12 cellular contexts compared by ENCODE assay signal in the genomic region with DNA sequence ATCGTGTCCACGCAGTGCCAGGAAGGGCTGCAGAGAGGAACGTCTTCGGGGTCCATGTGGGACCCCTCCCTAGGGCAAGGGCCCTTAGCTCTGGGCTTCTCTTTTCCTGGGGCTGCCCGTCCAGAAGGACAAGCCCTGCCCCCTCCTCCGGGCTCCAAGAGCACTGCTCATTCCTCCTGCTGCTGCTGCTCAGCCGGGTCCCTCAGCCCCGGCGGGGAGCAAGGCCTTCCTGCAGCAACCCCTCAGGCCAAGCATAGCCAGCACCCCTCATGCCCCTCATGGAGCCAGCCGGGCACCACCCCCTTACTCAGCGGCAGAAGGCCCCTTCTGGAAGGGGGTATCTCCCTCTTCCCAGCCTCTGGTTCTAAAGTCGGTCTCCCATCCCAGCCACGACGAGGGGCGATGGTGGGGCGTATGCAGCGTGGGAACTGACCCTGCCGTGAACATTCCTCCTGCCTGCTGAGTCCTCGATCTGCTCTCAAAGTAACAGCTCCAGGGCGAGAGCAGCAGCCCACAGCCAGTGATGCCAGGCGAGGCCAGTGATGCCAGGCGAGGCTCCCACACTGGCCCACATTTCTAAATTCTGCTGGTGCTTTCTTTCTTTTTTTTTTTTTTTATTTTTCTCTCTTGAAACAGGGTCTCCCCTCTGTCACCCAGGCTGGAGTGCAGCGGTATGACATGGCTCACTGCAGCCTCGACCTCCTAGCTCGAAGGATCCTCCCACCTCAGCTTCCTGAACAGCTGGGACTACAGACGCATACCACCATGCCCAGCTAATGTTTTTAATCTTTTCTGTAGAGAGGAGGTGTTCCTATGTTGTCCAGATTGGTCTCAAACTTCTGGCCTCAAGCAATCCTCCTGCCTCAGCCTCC.
DNase-seq lines count a peak whose midpoint lies in the region; TF ChIP-seq lines count a peak whose summit lies in the region.
"Had no signal": no experiment of that assay in that cellular context is flagged by ENCODE, and none has a peak within 500 bp of the region (broad histone marks: within the 10 kb centered on the region; RNA-seq: fewer than 3 reads in every experiment).

No MANE protein-coding gene starts in this region.

- H3K4me3 ChIP-seq in Peyer's patch (peak overlapping the region in 2 of 4 donors; percentile 1 to 13), left ventricle myocardium inferior (peak overlapping the region; percentile 44), rectal smooth muscle tissue (ENCODE audit: low read length) (peak overlapping the region; percentile 35), prostate gland (no peak overlapping the region)

- H3K27ac Mint-ChIP-seq in MCF 10A (ENCODE audit: low read depth, unreplicated experiment): no peak overlapping the region

- 86% methylated on average over 26 of the region's 26 CpGs for WGBS in prostate gland

- intact Hi-C loops in left ventricle myocardium inferior (cut with micrococcal nuclease) (no loop called here), MCF 10A (cut with micrococcal nuclease) (no loop called here), prostate gland (cut with DNase I) (no loop called here)

- no peaks in the 10 kb centered on the region for H3K36me3 Mint-ChIP-seq in MCF 10A (ENCODE audit: insufficient read depth, unreplicated experiment)

- no peak overlapping the region for H3K9ac ChIP-seq in rectal smooth muscle tissue (ENCODE audit: low read length)

- no peaks in the 10 kb centered on the region for H3K9me3 Mint-ChIP-seq in MCF 10A (ENCODE audit: unreplicated experiment)

- no peaks in the 10 kb centered on the region for H3K27me3 ChIP-seq in Peyer's patch
- no peaks in the 10 kb centered on the region for H3K27me3 ChIP-seq in left ventricle myocardium inferior (ENCODE audit: low read depth)
- H3K27me3 ChIP-seq in rectal smooth muscle tissue (ENCODE audit: control insufficient read depth, insufficient read depth, low read length): no peaks in the 10 kb centered on the region
- H3K27me3 ChIP-seq in prostate gland (replicated peaks; ENCODE audit: insufficient read depth): no peaks in the 10 kb centered on the region

- POLR2A ChIA-PET in MCF 10A (lab: Yijun Ruan, JAX): no interaction called here

- H3K27ac ChIP-seq in C4-2B (peak overlapping the region; percentile 10), Peyer's patch (peak overlapping the region in 1 of 4 donors; percentile 18), left ventricle myocardium inferior (replicated peaks) (peak overlapping the region; percentile 65), rectal smooth muscle tissue (ENCODE audit: low read depth, low read length) (peak overlapping the region; percentile 43), prostate gland (peak overlapping the region in 1 of 2 donors; percentile 21)

- DNase-seq in Peyer's patch (peak in 2 of 3 donors; percentile 39 to 49), left ventricle myocardium inferior (peak; percentile 14), SKM-1 treated with dmso at 0.1 percent for 144 hours (lab: John Stamatoyannopoulos, UW; ENCODE audit: unreplicated experiment) (no peak), MCF 10A (ENCODE audit: unreplicated experiment) (no peak), prostate gland (ENCODE audit: low spot score) (no peak)
- no peak for DNase-seq in stimulated activated CD4-positive, alpha-beta T cell treated with anti-CD3 and anti-CD28 coated beads, Interleukin-15, amount 100 ng/mL, for 24 hours
- DNase-seq: activated T-cell treated with anti-CD3 and anti-CD28 coated beads for 4 hours; effector memory CD4-positive, alpha-beta T cell; GF-D8; nucleus accumbens had no signal

- peaks cover 0 to 81% (median 10%) of the 10 kb centered on the region in 4 donors for H3K4me1 ChIP-seq in Peyer's patch
- peaks cover 98% of the 10 kb centered on the region for H3K4me1 ChIP-seq in left ventricle myocardium inferior
- peaks cover 57% of the 10 kb centered on the region for H3K4me1 ChIP-seq in rectal smooth muscle tissue (ENCODE audit: control insufficient read depth, insufficient read depth, low read length)
- peaks cover 30% of the 10 kb centered on the region for H3K4me1 ChIP-seq in prostate gland (replicated peaks)

- TF ChIP-seq CTCF in C4-2B (conservative IDR thresholded peaks at IDR 0.05) (no peak), Peyer's patch (IDR thresholded peaks at IDR 0.05) (no peak), left ventricle myocardium inferior (IDR thresholded peaks at IDR 0.05; ENCODE audit: borderline replicate concordance) (no peak), MCF 10A (IDR thresholded peaks at IDR 0.05; ENCODE audit: unreplicated experiment) (no peak), prostate gland (IDR thresholded peaks at IDR 0.05) (no peak)

- no peak overlapping the region for H3K4me3 Mint-ChIP-seq in MCF 10A (ENCODE audit: unreplicated experiment)

- H3K36me3 ChIP-seq in Peyer's patch (no peaks in the 10 kb centered on the region), left ventricle myocardium inferior (no peaks in the 10 kb centered on the region), rectal smooth muscle tissue (ENCODE audit: control insufficient read depth, insufficient read depth, low read length) (no peaks in the 10 kb centered on the region), prostate gland (no peaks in the 10 kb centered on the region)

- BruUV-seq in MCF 10A (replicated peaks; lab: Mats Ljungman, UMichigan): no TSS peak

- CTCF ChIA-PET in MCF 10A (lab: Yijun Ruan, JAX): no interaction called here

- H3K9me3 ChIP-seq in Peyer's patch (no peaks in the 10 kb centered on the region), left ventricle myocardium inferior (replicated peaks) (no peaks in the 10 kb centered on the region), prostate gland (no peaks in the 10 kb centered on the region)

- no peaks in the 10 kb centered on the region for H3K27me3 Mint-ChIP-seq in MCF 10A (ENCODE audit: insufficient read depth, unreplicated experiment)

- no peak for TF ChIP-seq POLR2A in Peyer's patch (IDR thresholded peaks at IDR 0.05)
- TF ChIP-seq POLR2A in prostate gland (IDR thresholded peaks at IDR 0.05): no peak

- no peaks in the 10 kb centered on the region for H3K4me1 Mint-ChIP-seq in MCF 10A (ENCODE audit: insufficient read depth, unreplicated experiment)

Comparison
In these comparisons a context has a peak if more than half of its experiments do, and no peak if none do; other contexts are left out.
1. DNase-seq: peak in Peyer's patch (2 of 3) and left ventricle myocardium inferior (single experiment); none in SKM-1 treated with dmso at 0.1 percent for 144 hours (single experiment), stimulated activated CD4-positive, alpha-beta T cell treated with anti-CD3 and anti-CD28 coated beads, Interleukin-15, amount 100 ng/mL, for 24 hours (single experiment), MCF 10A (single experiment) and prostate gland (single experiment).
2. H3K4me3 ChIP-seq: peak in left ventricle myocardium inferior (single experiment) and rectal smooth muscle tissue (single experiment); none in prostate gland (0 of 2).